Comparison of ENCODE assay signal across 1 cellular context in the genomic region with DNA sequence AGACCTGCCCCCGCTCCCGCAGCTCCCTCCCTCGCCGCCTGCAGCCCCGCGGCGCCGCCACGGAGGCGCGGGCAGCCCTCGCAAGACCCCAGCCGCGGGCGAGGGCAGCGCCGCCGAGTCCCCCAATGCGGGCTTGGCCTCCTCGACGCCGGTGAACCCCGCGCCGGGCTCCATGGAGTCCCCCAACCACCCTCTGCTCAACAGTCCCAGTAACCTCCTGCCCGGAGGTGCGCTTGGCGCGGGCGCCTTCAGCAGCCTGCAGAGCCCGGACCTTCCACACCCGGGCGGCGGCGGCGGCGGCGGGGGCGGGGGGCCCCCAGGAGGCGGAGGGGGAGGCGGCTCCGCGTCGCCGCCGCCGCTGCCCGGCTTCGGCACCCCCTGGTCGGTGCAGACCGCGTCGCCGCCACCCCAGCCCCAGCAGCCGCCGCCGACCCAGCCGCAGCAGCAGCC.
TF ChIP-seq lines count a peak whose summit lies in the region.

No MANE protein-coding gene starts in this region.

TF ChIP-seq in K562, 482 proteins besides CTCF, POLR2A, EP300 and RAD21 (continued from another document):
- TF ChIP-seq, protein P1, sequence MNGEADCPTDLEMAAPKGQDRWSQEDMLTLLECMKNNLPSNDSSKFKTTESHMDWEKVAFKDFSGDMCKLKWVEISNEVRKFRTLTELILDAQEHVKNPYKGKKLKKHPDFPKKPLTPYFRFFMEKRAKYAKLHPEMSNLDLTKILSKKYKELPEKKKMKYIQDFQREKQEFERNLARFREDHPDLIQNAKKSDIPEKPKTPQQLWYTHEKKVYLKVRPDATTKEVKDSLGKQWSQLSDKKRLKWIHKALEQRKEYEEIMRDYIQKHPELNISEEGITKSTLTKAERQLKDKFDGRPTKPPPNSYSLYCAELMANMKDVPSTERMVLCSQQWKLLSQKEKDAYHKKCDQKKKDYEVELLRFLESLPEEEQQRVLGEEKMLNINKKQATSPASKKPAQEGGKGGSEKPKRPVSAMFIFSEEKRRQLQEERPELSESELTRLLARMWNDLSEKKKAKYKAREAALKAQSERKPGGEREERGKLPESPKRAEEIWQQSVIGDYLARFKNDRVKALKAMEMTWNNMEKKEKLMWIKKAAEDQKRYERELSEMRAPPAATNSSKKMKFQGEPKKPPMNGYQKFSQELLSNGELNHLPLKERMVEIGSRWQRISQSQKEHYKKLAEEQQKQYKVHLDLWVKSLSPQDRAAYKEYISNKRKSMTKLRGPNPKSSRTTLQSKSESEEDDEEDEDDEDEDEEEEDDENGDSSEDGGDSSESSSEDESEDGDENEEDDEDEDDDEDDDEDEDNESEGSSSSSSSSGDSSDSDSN (IDR thresholded peaks at IDR 0.05; ENCODE audit: borderline replicate concordance in 1 of 2, low read depth in 2 of 2, low read length in 2 of 2) = peak; percentile 16 to 30; a peak in 1 of 4 replicates
- no peak for TF ChIP-seq MITF (IDR thresholded peaks at IDR 0.05)
- no peak for TF ChIP-seq SREBF1 (IDR thresholded peaks at IDR 0.05; ENCODE audit: borderline replicate concordance, low read depth, low read length)
- TF ChIP-seq RBM17 (IDR thresholded peaks at IDR 0.05; ENCODE audit: borderline replicate concordance, low read depth, low read length) = no peak
- TF ChIP-seq GATAD2B (IDR thresholded peaks at IDR 0.05; ENCODE audit: borderline replicate concordance) = 0 out of 2 replicates have a peak, but pooled peaks have one; percentile 35
- TF ChIP-seq, protein P2, sequence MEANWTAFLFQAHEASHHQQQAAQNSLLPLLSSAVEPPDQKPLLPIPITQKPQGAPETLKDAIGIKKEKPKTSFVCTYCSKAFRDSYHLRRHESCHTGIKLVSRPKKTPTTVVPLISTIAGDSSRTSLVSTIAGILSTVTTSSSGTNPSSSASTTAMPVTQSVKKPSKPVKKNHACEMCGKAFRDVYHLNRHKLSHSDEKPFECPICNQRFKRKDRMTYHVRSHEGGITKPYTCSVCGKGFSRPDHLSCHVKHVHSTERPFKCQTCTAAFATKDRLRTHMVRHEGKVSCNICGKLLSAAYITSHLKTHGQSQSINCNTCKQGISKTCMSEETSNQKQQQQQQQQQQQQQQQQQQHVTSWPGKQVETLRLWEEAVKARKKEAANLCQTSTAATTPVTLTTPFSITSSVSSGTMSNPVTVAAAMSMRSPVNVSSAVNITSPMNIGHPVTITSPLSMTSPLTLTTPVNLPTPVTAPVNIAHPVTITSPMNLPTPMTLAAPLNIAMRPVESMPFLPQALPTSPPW (CRISPR knock-in tag; IDR thresholded peaks at IDR 0.05) = peak; percentile 66
- TF ChIP-seq, protein P3, sequence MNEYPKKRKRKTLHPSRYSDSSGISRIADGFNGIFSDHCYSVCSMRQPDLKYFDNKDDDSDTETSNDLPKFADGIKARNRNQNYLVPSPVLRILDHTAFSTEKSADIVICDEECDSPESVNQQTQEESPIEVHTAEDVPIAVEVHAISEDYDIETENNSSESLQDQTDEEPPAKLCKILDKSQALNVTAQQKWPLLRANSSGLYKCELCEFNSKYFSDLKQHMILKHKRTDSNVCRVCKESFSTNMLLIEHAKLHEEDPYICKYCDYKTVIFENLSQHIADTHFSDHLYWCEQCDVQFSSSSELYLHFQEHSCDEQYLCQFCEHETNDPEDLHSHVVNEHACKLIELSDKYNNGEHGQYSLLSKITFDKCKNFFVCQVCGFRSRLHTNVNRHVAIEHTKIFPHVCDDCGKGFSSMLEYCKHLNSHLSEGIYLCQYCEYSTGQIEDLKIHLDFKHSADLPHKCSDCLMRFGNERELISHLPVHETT (CRISPR knock-in tag; conservative IDR thresholded peaks at IDR 0.05 in 1 of 2, IDR thresholded peaks at IDR 0.05 in 1 of 2) = no peak
- TF ChIP-seq ZNF174 (CRISPR knock-in tag; IDR thresholded peaks at IDR 0.05) = no peak
- no peak for TF ChIP-seq ZNF764 (CRISPR knock-in tag; IDR thresholded peaks at IDR 0.05; ENCODE audit: low read depth)
- no peak for TF ChIP-seq CBX5 (IDR thresholded peaks at IDR 0.05; ENCODE audit: borderline replicate concordance, low read depth)
- TF ChIP-seq CREBBP (IDR thresholded peaks at IDR 0.05; ENCODE audit: low read depth, low read length) = no peak
- no peak for TF ChIP-seq SPI1 (IDR thresholded peaks at IDR 0.05; ENCODE audit: borderline replicate concordance, low read depth, low read length)
TF ChIP-seq in K562: peak in this region for 10.
